In genomic region chr5:64819367-64819766, GRCh38 we compare ENCODE assay signal across 5 cellular contexts. TPM values are rescaled to one million over a fixed set of nuclear protein-coding genes. Genes with fewer than 3 reads are reported as not detected.
DNase-seq lines count a peak whose midpoint lies in the region; ATAC-seq and TF ChIP-seq lines count a peak whose summit lies in the region.
"Not testable (repeated sequence)": the region's sequence is repeated elsewhere in the genome, so short reads cannot be mapped to it uniquely, and the experiment has no call there.

No MANE protein-coding gene starts in this region.

- not testable (repeated sequence) for H3K4me3 ChIP-seq in GM23338

- CTCF ChIA-PET in activated CD4-positive, alpha-beta T cell treated with anti-CD3 and anti-CD28 coated beads for 36 hours (lab: Charles Lee), result interaction anchor here (0.5 to 1.7 kb wide), 2 partner anchors 209 to 664 kb away, joined by 3 to 7 read pairs; no protein-coding TSS in a partner anchor

- not testable (repeated sequence) for TF ChIP-seq CTCF in GM23338 (conservative IDR thresholded peaks at IDR 0.05; ENCODE audit: low read depth in 2 of 2); nephron progenitor cell (IDR thresholded peaks at IDR 0.05)

- H3K27ac Mint-ChIP-seq in GM23338 (peak overlapping the region; percentile 39; the same call in 1 of the 2 replicates), nephron progenitor cell (peak overlapping the region; percentile 20)
- H3K27ac Mint-ChIP-seq in activated CD4-positive, alpha-beta T cell treated with anti-CD3 and anti-CD28 coated beads for 36 hours, result not testable (repeated sequence)
- H3K27ac Mint-ChIP-seq in activated T-helper 17 cell treated with anti-CD3 and anti-CD28 coated beads, Interleukin-2, amount 50 U/mL, for 72 hours, result peak overlapping the region; percentile 3

- H3K9me3 Mint-ChIP-seq in GM23338; activated CD4-positive, alpha-beta T cell treated with anti-CD3 and anti-CD28 coated beads for 36 hours (ENCODE audit: low read depth); activated T-helper 17 cell treated with anti-CD3 and anti-CD28 coated beads, Interleukin-2, amount 50 U/mL, for 72 hours; nephron progenitor cell: not testable (repeated sequence)

- H3K27ac ChIP-seq in GM23338 (ENCODE audit: low read depth), result not testable (repeated sequence)

- peaks cover 21% of the 10 kb centered on the region for H3K4me1 ChIP-seq in GM23338 (ENCODE audit: insufficient read depth)

- not testable (repeated sequence) for H3K79me2 ChIP-seq in GM23338 (replicated peaks; ENCODE audit: insufficient read depth)

- not testable (repeated sequence) for H3F3A ChIP-seq in GM23338 (replicated peaks; ENCODE audit: low read depth)

- H3K4me3 Mint-ChIP-seq in GM23338; activated CD4-positive, alpha-beta T cell treated with anti-CD3 and anti-CD28 coated beads for 36 hours; activated T-helper 17 cell treated with anti-CD3 and anti-CD28 coated beads, Interleukin-2, amount 50 U/mL, for 72 hours; nephron progenitor cell: not testable (repeated sequence)

- intact Hi-C loops in activated CD4-positive, alpha-beta T cell treated with anti-CD3 and anti-CD28 coated beads for 36 hours (cut with DNase I, micrococcal nuclease), result not testable (repeated sequence)

- POLR2A ChIA-PET in activated CD4-positive, alpha-beta T cell treated with anti-CD3 and anti-CD28 coated beads for 36 hours (lab: Charles Lee), result not testable (repeated sequence)

- H3K27me3 Mint-ChIP-seq in GM23338 (ENCODE audit: insufficient read depth, low read depth, poor library complexity); activated CD4-positive, alpha-beta T cell treated with anti-CD3 and anti-CD28 coated beads for 36 hours; activated T-helper 17 cell treated with anti-CD3 and anti-CD28 coated beads, Interleukin-2, amount 50 U/mL, for 72 hours; nephron progenitor cell (ENCODE audit: low read depth, poor library complexity): not testable (repeated sequence)

- H3K9me2 ChIP-seq in GM23338 (ENCODE audit: insufficient read depth), result not testable (repeated sequence)

- H4K20me1 ChIP-seq in GM23338 (replicated peaks; ENCODE audit: insufficient read depth), result not testable (repeated sequence)

- not testable (repeated sequence) for H3K36me3 ChIP-seq in GM23338 (ENCODE audit: insufficient read depth)

- H2AFZ ChIP-seq in GM23338, result not testable (repeated sequence)

- H3K4me2 ChIP-seq in GM23338, result not testable (repeated sequence)

- H3K27me3 ChIP-seq in GM23338 (ENCODE audit: insufficient read depth), result not testable (repeated sequence)

- H3K36me3 Mint-ChIP-seq in GM23338 (ENCODE audit: low read depth); activated CD4-positive, alpha-beta T cell treated with anti-CD3 and anti-CD28 coated beads for 36 hours (ENCODE audit: low read depth): not testable (repeated sequence)
- H3K36me3 Mint-ChIP-seq in activated T-helper 17 cell treated with anti-CD3 and anti-CD28 coated beads, Interleukin-2, amount 50 U/mL, for 72 hours (ENCODE audit: low read depth), result peaks cover 19% of the 10 kb centered on the region
- peaks cover 37% of the 10 kb centered on the region for H3K36me3 Mint-ChIP-seq in nephron progenitor cell (ENCODE audit: low read depth)

- ATAC-seq in GM23338, result not testable (repeated sequence)
- peak; percentile 57 for ATAC-seq in activated CD4-positive, alpha-beta T cell treated with anti-CD3 and anti-CD28 coated beads for 36 hours
- peak; percentile 73 for ATAC-seq in activated T-helper 17 cell treated with anti-CD3 and anti-CD28 coated beads, Interleukin-2, amount 50 U/mL, for 72 hours (replicated peaks)

- peaks cover 32% of the 10 kb centered on the region for H3K4me1 Mint-ChIP-seq in GM23338
- H3K4me1 Mint-ChIP-seq in activated CD4-positive, alpha-beta T cell treated with anti-CD3 and anti-CD28 coated beads for 36 hours, result peaks cover 12% of the 10 kb centered on the region
- H3K4me1 Mint-ChIP-seq in activated T-helper 17 cell treated with anti-CD3 and anti-CD28 coated beads, Interleukin-2, amount 50 U/mL, for 72 hours; nephron progenitor cell: not testable (repeated sequence)

- not testable (repeated sequence) for DNase-seq in GM23338 (ENCODE audit: low spot score); nephron progenitor cell
- peak; percentile 9 for DNase-seq in activated CD4-positive, alpha-beta T cell treated with anti-CD3 and anti-CD28 coated beads for 36 hours
- DNase-seq in stimulated activated CD4-positive, alpha-beta T cell treated with anti-CD3 and anti-CD28 coated beads, Interleukin-15, amount 100 ng/mL, for 24 hours, result peak; percentile 7

RNA-seq across cellular contexts. Expression of gene CWC27, which starts 50.6 kb away (rescaled TPM):
- total RNA-seq in GM23338 (2014; rRNA removed; shearing (Covaris generic)), result 27.7 and 31.4 TPM in 2 replicates
- polyA plus RNA-seq in GM23338 (2016; fragmentation: Nextera tagmentation; extraction: Ambion mirVana), result 94.2 and 115 TPM in 2 replicates
- 10 to 100 TPM; 35.4 to 35.8 TPM for total RNA-seq in activated CD4-positive, alpha-beta T cell treated with anti-CD3 and anti-CD28 coated beads for 36 hours
- total RNA-seq in activated T-helper 17 cell treated with anti-CD3 and anti-CD28 coated beads, Interleukin-2, amount 50 U/mL, for 72 hours, result 10 to 100 TPM; 26.7 to 32.5 TPM

RNA-seq across cellular contexts. Expression of gene SREK1IP1, which starts 50.9 kb away (rescaled TPM):
- total RNA-seq in GM23338 (2014; rRNA removed; shearing (Covaris generic)), result 16.7 and 16.8 TPM in 2 replicates
- polyA plus RNA-seq in GM23338 (2016; fragmentation: Nextera tagmentation; extraction: Ambion mirVana), result 137 and 146 TPM in 2 replicates
- total RNA-seq in activated CD4-positive, alpha-beta T cell treated with anti-CD3 and anti-CD28 coated beads for 36 hours, result 10 to 100 TPM; 27.8 TPM
- 10 to 100 TPM; 24.5 to 28.2 TPM for total RNA-seq in activated T-helper 17 cell treated with anti-CD3 and anti-CD28 coated beads, Interleukin-2, amount 50 U/mL, for 72 hours
